9 cellular contexts compared by ENCODE assay signal in genomic region chr1:43360616-43361015, GRCh38. TPM values are rescaled to one million over a fixed set of nuclear protein-coding genes. Genes with fewer than 3 reads are reported as not detected.
DNase-seq lines count a peak whose midpoint lies in the region; FAIRE-seq and TF ChIP-seq lines count a peak whose summit lies in the region.
"Had no signal": no experiment of that assay in that cellular context is flagged by ENCODE, and none has a peak within 500 bp of the region (broad histone marks: within the 10 kb centered on the region; RNA-seq: fewer than 3 reads in every experiment).

No MANE protein-coding gene starts in this region.

- H4K20me1 ChIP-seq in DOHH2 (ENCODE audit: control insufficient read depth, insufficient read depth, low read depth, low read length) = peaks cover 12% of the 10 kb centered on the region
- peaks cover 52% of the 10 kb centered on the region for H4K20me1 ChIP-seq in astrocyte (ENCODE audit: insufficient read depth, low read length)

- peaks cover 35% of the 10 kb centered on the region for H3K4me1 ChIP-seq in DOHH2 (ENCODE audit: control insufficient read depth, low read length)
- peaks cover 31% of the 10 kb centered on the region for H3K4me1 ChIP-seq in astrocyte (ENCODE audit: insufficient read depth, low read length)

- no peak overlapping the region for H3K27ac Mint-ChIP-seq in IgD-negative memory B cell
- H3K27ac Mint-ChIP-seq in astrocyte (ENCODE audit: unreplicated experiment) = no peak overlapping the region
- no peak overlapping the region for H3K27ac Mint-ChIP-seq in nephron
- H3K27ac Mint-ChIP-seq in CD14-positive monocyte = peak overlapping the region in 3 of 7 donors; percentile 4 to 50 (median 48)

- TF ChIP-seq CTCF in DOHH2 (IDR thresholded peaks at IDR 0.05; ENCODE audit: low read depth, low read length, poor library complexity, severe bottlenecking) (no peak), astrocyte (IDR thresholded peaks at IDR 0.05; ENCODE audit: insufficient read depth, low read depth, low read length) (no peak), nephron (IDR thresholded peaks at IDR 0.05; ENCODE audit: unreplicated experiment in 3 of 3) (no peak), CD14-positive monocyte (IDR thresholded peaks at IDR 0.05) (no peak)

- no peaks in the 10 kb centered on the region for H3K9me2 ChIP-seq in DOHH2 (replicated peaks; ENCODE audit: control insufficient read depth, low read length)

- peak overlapping the region in 3 of 4 donors; percentile 54 to 63 (median 59) for H3K4me3 Mint-ChIP-seq in IgD-negative memory B cell
- no peak overlapping the region for H3K4me3 Mint-ChIP-seq in astrocyte (ENCODE audit: unreplicated experiment)
- H3K4me3 Mint-ChIP-seq in nephron = peak overlapping the region; percentile 91 to 95 (median 94)
- no peak overlapping the region for H3K4me3 Mint-ChIP-seq in CD14-positive monocyte

- DNase-seq in astrocyte (ENCODE audit: low read depth) = no peak
- DNase-seq in COLO829 (ENCODE audit: low spot score) = no peak
- DNase-seq in glomerular visceral epithelial cell (ENCODE audit: extremely low spot score) = no peak
- no peak for DNase-seq in CD14-positive monocyte (ENCODE audit: low spot score)
- DNase-seq: activated CD8-positive, alpha-beta memory T cell treated with anti-CD3 and anti-CD28 coated beads for 24 hours; NCI-H1092 treated with DMSO at 0.1 percent for 48 hours had no signal

- H3K9ac ChIP-seq in astrocyte (ENCODE audit: low read length) = peak overlapping the region; percentile 84

- peaks cover 4% of the 10 kb centered on the region for H3K36me3 Mint-ChIP-seq in IgD-negative memory B cell
- H3K36me3 Mint-ChIP-seq in astrocyte (ENCODE audit: low read depth, unreplicated experiment) = peaks cover 30% of the 10 kb centered on the region
- peaks cover 49% of the 10 kb centered on the region for H3K36me3 Mint-ChIP-seq in nephron (ENCODE audit: low read depth)
- H3K36me3 Mint-ChIP-seq in CD14-positive monocyte = peaks cover 55 to 56% of the 10 kb centered on the region in 2 donors

- FAIRE-seq in astrocyte (lab: Jason Lieb, UNC) = no peak

- H3K36me3 ChIP-seq in DOHH2 (ENCODE audit: control insufficient read depth, low read length) (peaks cover 68% of the 10 kb centered on the region), astrocyte (ENCODE audit: insufficient read depth, low read length) (peaks cover 45% of the 10 kb centered on the region)

- H3K4me3 ChIP-seq in DOHH2 (ENCODE audit: low read length) = peak overlapping the region; percentile 86
- peak overlapping the region; percentile 79 for H3K4me3 ChIP-seq in astrocyte (ENCODE audit: insufficient read depth, low read depth, low read length)

- intact Hi-C loops in CD14-positive monocyte (cut with micrococcal nuclease) = loop anchor here (2.0 to 10.0 kb wide), 2 partner anchors 28 to 186 kb away; partner anchors contain the start of genes CFAP57 (in 1 of the 2), EBNA1BP2 (in 1 of the 2), MED8 (in 1 of the 2) and SZT2 (in 1 of the 2)

- H3K9me3 ChIP-seq in DOHH2 (ENCODE audit: control insufficient read depth, insufficient read depth, low read length) (no peaks in the 10 kb centered on the region), astrocyte (ENCODE audit: insufficient read depth, low read depth, low read length) (no peaks in the 10 kb centered on the region)

- H3K27me3 ChIP-seq in DOHH2 (ENCODE audit: control insufficient read depth, low read length) = no peaks in the 10 kb centered on the region
- no peaks in the 10 kb centered on the region for H3K27me3 ChIP-seq in astrocyte (ENCODE audit: insufficient read depth, low read length)

- no peak overlapping the region for H2AFZ ChIP-seq in astrocyte (ENCODE audit: low read depth, low read length)

- H3F3A ChIP-seq in DOHH2 (ENCODE audit: control insufficient read depth, insufficient read depth) = peaks cover 27% of the 10 kb centered on the region

- peak overlapping the region; percentile 84 for H3K4me2 ChIP-seq in DOHH2 (ENCODE audit: low read length)
- peak overlapping the region; percentile 92 for H3K4me2 ChIP-seq in astrocyte (ENCODE audit: low read length)

- peaks cover 13 to 15% (median 14%) of the 10 kb centered on the region in 3 donors for H3K4me1 Mint-ChIP-seq in IgD-negative memory B cell
- H3K4me1 Mint-ChIP-seq in astrocyte (ENCODE audit: low read depth, unreplicated experiment) = peaks cover 6% of the 10 kb centered on the region
- peaks cover 46% of the 10 kb centered on the region for H3K4me1 Mint-ChIP-seq in nephron
- peaks cover 71% of the 10 kb centered on the region for H3K4me1 Mint-ChIP-seq in CD14-positive monocyte

- peaks cover 46% of the 10 kb centered on the region for H3K79me2 ChIP-seq in DOHH2 (ENCODE audit: control insufficient read depth, low read length)
- H3K79me2 ChIP-seq in astrocyte (ENCODE audit: insufficient read depth, low read length) = peaks cover 66% of the 10 kb centered on the region

- H3K9me3 Mint-ChIP-seq in IgD-negative memory B cell (no peaks in the 10 kb centered on the region), astrocyte (ENCODE audit: unreplicated experiment) (no peaks in the 10 kb centered on the region), nephron (no peaks in the 10 kb centered on the region), CD14-positive monocyte (peaks cover 0 to 1% (median 0%) of the 10 kb centered on the region in 7 donors)

- H3K27me3 Mint-ChIP-seq in IgD-negative memory B cell = no peaks in the 10 kb centered on the region
- no peaks in the 10 kb centered on the region for H3K27me3 Mint-ChIP-seq in astrocyte (ENCODE audit: low read depth, unreplicated experiment)
- H3K27me3 Mint-ChIP-seq in nephron (ENCODE audit: low read depth) = no peaks in the 10 kb centered on the region
- H3K27me3 Mint-ChIP-seq in CD14-positive monocyte (ENCODE audit: low read depth in 3 of 3) = no peaks in the 10 kb centered on the region

- H3K27ac ChIP-seq in DOHH2 (ENCODE audit: low read depth, low read length) = peak overlapping the region; percentile 11; the same call in 1 of the 2 replicates
- no peak overlapping the region for H3K27ac ChIP-seq in astrocyte (ENCODE audit: low read depth, low read length)

RNA-seq across cellular contexts. Expression of gene CDC20, which starts 1.8 kb away (rescaled TPM):
- polyA plus RNA-seq in IgD-negative memory B cell (0.58 TPM), CD14-positive monocyte (under 1 TPM in 1 of 2 donors, not detected in 1; 0.10 TPM)
- total RNA-seq in astrocyte = 7.0 and 14.5 TPM in 2 replicates

RNA-seq across cellular contexts. Expression of gene ELOVL1, which starts 7.2 kb away (rescaled TPM):
- polyA plus RNA-seq in IgD-negative memory B cell = 69.6 TPM
- 124 and 131 TPM in 2 replicates for total RNA-seq in astrocyte
- 100 to 1,000 TPM; 148 to 151 TPM for polyA plus RNA-seq in CD14-positive monocyte

RNA-seq across cellular contexts. Expression of gene MPL, which starts 23.0 kb away (rescaled TPM):
- not detected for polyA plus RNA-seq in IgD-negative memory B cell
- not detected in 2 replicates for total RNA-seq in astrocyte
- not detected for polyA plus RNA-seq in CD14-positive monocyte

RNA-seq across cellular contexts. Expression of gene MED8, which starts 29.0 kb away (rescaled TPM):
- polyA plus RNA-seq in IgD-negative memory B cell = 45.4 TPM
- total RNA-seq in astrocyte = 54.5 and 57.1 TPM in 2 replicates
- 10 to 100 TPM; 40.7 to 41.8 TPM for polyA plus RNA-seq in CD14-positive monocyte

RNA-seq across cellular contexts. Expression of gene SZT2, which starts 29.1 kb away (rescaled TPM):
- 8.0 TPM for polyA plus RNA-seq in IgD-negative memory B cell
- total RNA-seq in astrocyte = 28.5 and 30.0 TPM in 2 replicates
- 1 to 10 TPM; 2.4 to 2.6 TPM for polyA plus RNA-seq in CD14-positive monocyte

Comparison
In these comparisons a context has a peak if more than half of its experiments do, and no peak if none do; other contexts are left out.
1. H3K4me3 Mint-ChIP-seq: peak in IgD-negative memory B cell (3 of 4) and nephron (3 of 3); none in astrocyte (single experiment) and CD14-positive monocyte (0 of 2).